In the genomic region with DNA sequence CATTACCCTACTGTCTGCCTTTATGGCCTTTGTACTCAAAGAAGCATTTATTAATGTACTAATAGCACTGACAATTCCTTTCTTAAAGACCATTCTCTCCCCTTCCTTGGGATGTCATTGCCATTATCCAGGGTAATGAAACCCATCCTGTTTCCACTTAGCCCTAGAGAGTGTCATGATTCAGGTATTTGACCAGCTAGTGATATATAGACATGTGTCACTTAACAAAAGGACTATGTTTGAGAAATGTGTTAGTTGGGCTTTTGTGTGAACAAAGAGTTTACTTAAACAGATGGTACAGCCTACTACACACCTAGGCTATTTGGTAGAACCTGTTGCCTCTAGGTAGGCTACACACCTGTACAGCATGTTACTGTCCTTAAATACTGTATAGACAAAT, we compare ENCODE assay signal across 10 cellular contexts. TPM values are rescaled to one million over a fixed set of nuclear protein-coding genes. Genes with fewer than 3 reads are reported as not detected.
DNase-seq lines count a peak whose midpoint lies in the region; ATAC-seq and TF ChIP-seq lines count a peak whose summit lies in the region.
"Had no signal": no experiment of that assay in that cellular context is flagged by ENCODE, and none has a peak within 500 bp of the region (broad histone marks: within the 10 kb centered on the region; RNA-seq: fewer than 3 reads in every experiment).

No MANE protein-coding gene starts in this region.

- TF ChIP-seq CTCF in Caco-2 (IDR thresholded peaks at IDR 0.05; ENCODE audit: insufficient read depth in 1 of 2, low read depth in 1 of 2, low read length in 1 of 2, severe bottlenecking in 1 of 2, unreplicated experiment in 1 of 2) (no peak), Loucy (conservative IDR thresholded peaks at IDR 0.05; ENCODE audit: low read length) (no peak), MCF 10A (IDR thresholded peaks at IDR 0.05; ENCODE audit: unreplicated experiment) (no peak)

- BruUV-seq in Caco-2 (replicated peaks; lab: Mats Ljungman, UMichigan) (no TSS peak), MCF 10A (replicated peaks; lab: Mats Ljungman, UMichigan) (no TSS peak)

- H3K4me3 ChIP-seq in Caco-2 (ENCODE audit: low read depth, low read length) (no peak overlapping the region; the same call in 1 of the 2 replicates), Loucy (ENCODE audit: low read length, poor library complexity, severe bottlenecking) (peak overlapping the region; percentile 99)

- H3K27me3 ChIP-seq in Caco-2 (replicated peaks; ENCODE audit: control insufficient read depth, insufficient read depth, low read length) (no peaks in the 10 kb centered on the region), Loucy (ENCODE audit: insufficient read depth, low read length, poor library complexity, severe bottlenecking) (no peaks in the 10 kb centered on the region)
- H3K27me3 ChIP-seq: gastroesophageal sphincter had no signal

- no peaks in the 10 kb centered on the region for H3K9me3 Mint-ChIP-seq in Caco-2 (ENCODE audit: unreplicated experiment)
- H3K9me3 Mint-ChIP-seq in MCF 10A (ENCODE audit: unreplicated experiment), result no peaks in the 10 kb centered on the region
- no peaks in the 10 kb centered on the region for H3K9me3 Mint-ChIP-seq in naive B cell

- H3K4me1 Mint-ChIP-seq in Caco-2 (ENCODE audit: low read depth, unreplicated experiment) (peaks cover 7% of the 10 kb centered on the region), MCF 10A (ENCODE audit: insufficient read depth, unreplicated experiment) (peaks cover 6% of the 10 kb centered on the region), naive B cell (peaks cover 27 to 57% (median 36%) of the 10 kb centered on the region in 3 donors)

- DNase-seq in Caco-2 (no peak), MCF 10A (ENCODE audit: unreplicated experiment) (no peak), naive B cell (no peak), NCI-H82 treated with DMSO at 0.1 percent for 48 hours (lab: John Stamatoyannopoulos, UW; ENCODE audit: unreplicated experiment) (no peak), left ventricle myocardium superior (no peak)
- DNase-seq: NCI-H2171 treated with DMSO at 0.1 percent for 48 hours had no signal

- intact Hi-C loops in Caco-2 (cut with micrococcal nuclease; ENCODE audit: unreplicated experiment) (loop anchor here (2.0 kb wide), 1 partner anchor 59 kb away; no protein-coding TSS in a partner anchor), MCF 10A (cut with micrococcal nuclease) (no loop called here), left ventricle myocardium superior (cut with micrococcal nuclease) (no loop called here)

- peak overlapping the region; percentile 69 for H3K4me3 Mint-ChIP-seq in Caco-2 (ENCODE audit: unreplicated experiment)
- peak overlapping the region; percentile 94 for H3K4me3 Mint-ChIP-seq in MCF 10A (ENCODE audit: unreplicated experiment)
- peak overlapping the region; percentile 36 to 99 (median 78) for H3K4me3 Mint-ChIP-seq in naive B cell

- CTCF ChIA-PET in Caco-2 (lab: Charles Lee) (interaction anchor here (1.0 kb wide), 1 partner anchor 71 kb away, joined by 3 read pairs; no protein-coding TSS in a partner anchor), MCF 10A (lab: Yijun Ruan, JAX) (interaction anchor here (0.6 to 2.1 kb wide), 6 partner anchors 10 to 533 kb away, joined by 3 to 9 read pairs (median 4); no protein-coding TSS in a partner anchor)

- peaks cover 3% of the 10 kb centered on the region for H3K36me3 ChIP-seq in Caco-2 (ENCODE audit: control insufficient read depth, insufficient read depth, low read length)
- no peaks in the 10 kb centered on the region for H3K36me3 ChIP-seq in Loucy (ENCODE audit: insufficient read depth, low read length)

- H3K4me1 ChIP-seq in Caco-2 (peaks cover 11% of the 10 kb centered on the region), Loucy (ENCODE audit: insufficient read depth, low read length, poor library complexity, severe bottlenecking) (peaks cover 10% of the 10 kb centered on the region)

- H3K9me3 ChIP-seq in Caco-2, result no peaks in the 10 kb centered on the region
- H3K9me3 ChIP-seq in Loucy (ENCODE audit: insufficient read depth, low read depth, low read length), result no peaks in the 10 kb centered on the region
- H3K9me3 ChIP-seq: gastroesophageal sphincter had no signal

- no peak overlapping the region for H2AFZ ChIP-seq in Loucy (ENCODE audit: low read length)

- H3F3A ChIP-seq in Loucy (ENCODE audit: low read depth), result no peaks in the 10 kb centered on the region

- peak overlapping the region; percentile 46 for H3K9ac ChIP-seq in Loucy (ENCODE audit: low read depth, low read length, poor library complexity, severe bottlenecking)

- POLR2A ChIA-PET in Caco-2 (lab: Charles Lee), result no interaction called here
- POLR2A ChIA-PET in MCF 10A (lab: Yijun Ruan, JAX), result interaction anchor here (0.5 to 4.5 kb wide), 10 partner anchors 8 to 214 kb away, joined by 3 to 97 read pairs (median 4); partner anchors contain the start of gene DUSP1

- H3K27me3 Mint-ChIP-seq in Caco-2 (ENCODE audit: insufficient read depth, unreplicated experiment) (no peaks in the 10 kb centered on the region), MCF 10A (ENCODE audit: insufficient read depth, unreplicated experiment) (no peaks in the 10 kb centered on the region), naive B cell (no peaks in the 10 kb centered on the region)

- ATAC-seq in naive B cell (ENCODE audit: low read depth in 2 of 2), result no peak
- ATAC-seq in HG02678 (IDR thresholded peaks at IDR 0.05; ENCODE audit: unreplicated experiment), result no peak
- ATAC-seq in HG03196 (IDR thresholded peaks at IDR 0.05; ENCODE audit: unreplicated experiment), result no peak
- no peak for ATAC-seq in left ventricle myocardium superior
- ATAC-seq: gastroesophageal sphincter had no signal

- peaks cover 51% of the 10 kb centered on the region for H3K79me2 ChIP-seq in Loucy (ENCODE audit: insufficient read depth, low read length)

- peak overlapping the region; percentile 78 for H3K27ac Mint-ChIP-seq in Caco-2 (ENCODE audit: unreplicated experiment)
- H3K27ac Mint-ChIP-seq in MCF 10A (ENCODE audit: low read depth, unreplicated experiment), result peak overlapping the region; percentile 91
- peak overlapping the region in 3 of 6 donors; percentile 11 to 62 (median 61) for H3K27ac Mint-ChIP-seq in naive B cell

- H3K36me3 Mint-ChIP-seq in Caco-2 (ENCODE audit: insufficient read depth, unreplicated experiment), result peaks cover 46% of the 10 kb centered on the region
- H3K36me3 Mint-ChIP-seq in MCF 10A (ENCODE audit: insufficient read depth, unreplicated experiment), result peaks cover 48% of the 10 kb centered on the region
- no peaks in the 10 kb centered on the region for H3K36me3 Mint-ChIP-seq in naive B cell

- H4K20me1 ChIP-seq in Loucy (ENCODE audit: insufficient read depth, low read length, poor library complexity, severe bottlenecking), result peaks cover 16% of the 10 kb centered on the region

- no peaks in the 10 kb centered on the region for H3K9me2 ChIP-seq in Loucy (replicated peaks; ENCODE audit: low read depth, low read length)

- peak overlapping the region; percentile 74 for H3K4me2 ChIP-seq in Loucy (ENCODE audit: low read depth, low read length, poor library complexity, severe bottlenecking)

RNA-seq across cellular contexts. Expression of gene ATP6V0E1, which starts 2.0 kb away (rescaled TPM):
- total RNA-seq in Caco-2 (2022) (205 and 216 TPM in 2 replicates), MCF 10A (2022) (171 and 243 TPM in 2 replicates), left ventricle myocardium superior (153 TPM)
- polyA plus RNA-seq in naive B cell (ENCODE audit: low read depth in 6 of 6), result 100 to 1,000 TPM; 386 to 553 (median 418) TPM

RNA-seq across cellular contexts. Expression of gene RPL26L1, which starts 26.4 kb away (rescaled TPM):
- total RNA-seq in Caco-2 (2022) (42.1 and 43.8 TPM in 2 replicates), MCF 10A (2022) (103 and 119 TPM in 2 replicates), left ventricle myocardium superior (22.3 TPM)
- 10 to 100 TPM; 20.0 to 40.2 (median 27.7) TPM for polyA plus RNA-seq in naive B cell (ENCODE audit: low read depth in 6 of 6)
